23 cellular contexts compared by ENCODE assay signal in the genomic region with DNA sequence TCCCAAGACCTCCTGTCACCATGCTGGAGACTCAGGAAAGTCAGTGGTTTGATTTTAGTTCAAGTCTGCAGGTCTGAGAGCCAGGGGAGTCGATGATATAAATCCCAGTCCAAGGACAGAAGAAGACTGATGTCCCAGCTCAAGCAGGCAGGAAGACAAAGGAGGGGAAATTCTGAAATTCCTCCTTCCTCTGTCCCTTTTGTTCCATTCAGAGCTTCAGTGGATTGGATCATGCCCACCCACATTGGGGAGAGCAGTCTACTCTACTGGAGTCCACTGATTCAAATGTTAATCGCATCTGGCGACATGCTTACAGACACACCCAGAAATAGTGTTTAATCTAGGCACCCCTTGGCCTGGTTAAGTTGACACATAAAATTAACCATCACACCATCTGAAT.
"Had no signal": no experiment of that assay in that cellular context is flagged by ENCODE, and none has a peak within 500 bp of the region (broad histone marks: within the 10 kb centered on the region; RNA-seq: fewer than 3 reads in every experiment).

No MANE protein-coding gene starts in this region.

- H3K9me3 Mint-ChIP-seq: dendritic cell treated with granulocyte-macrophage colony-stimulating factor and Interleukin-4, amounts not matched to agents 40 ng/mL and 50 ng/mL, for 4 days; effector memory CD8-positive, alpha-beta T cell; mesothelial cell of epicardium; natural killer cell treated with Interleukin-12 subunit alpha and Interleukin-12 subunit beta and Interleukin-15 and Interleukin-18, amount 100 ng/mL, for 72 hours; stimulated activated naive B cell treated with anti-CD40 and anti-IgM and Interleukin-4, amounts not matched to agents 10 μg/mL and 1 μg/mL and 100 μg/mL, for 72 hours; stimulated activated naive CD8-positive, alpha-beta T cell treated with anti-CD3 and anti-CD28 coated beads, Interleukin-15, amount 100 ng/mL, for 72 hours had no signal

- H3K27ac ChIP-seq: epithelial cell of prostate, esophagus muscularis mucosa, gastrocnemius medialis, parathyroid adenoma, prostate gland, right lobe of liver, spleen, testis, tibial nerve, upper lobe of right lung, vagina had no signal

- DNase-seq: effector memory CD8-positive, alpha-beta T cell; gastrocnemius medialis; kidney glomerular epithelial cell; mammary epithelial cell; retina; right lobe of liver; spleen; stimulated activated CD4-positive, alpha-beta T cell treated with anti-CD3 and anti-CD28 coated beads, Interleukin-2, amount 100 ng/mL, for 24 hours; stimulated activated CD4-positive, alpha-beta T cell treated with anti-CD3 and anti-CD28 coated beads, Interleukin-4, amount 100 ng/mL, for 4 hours; stimulated activated naive B cell treated with anti-CD40 and anti-IgM and Interleukin-4, amounts not matched to agents 10 μg/mL and 1 μg/mL and 100 μg/mL, for 72 hours; stimulated activated naive CD8-positive, alpha-beta T cell treated with anti-CD3 and anti-CD28 coated beads, Interleukin-15, amount 100 ng/mL, for 72 hours; testis; upper lobe of right lung had no signal

- H3K36me3 Mint-ChIP-seq: mesothelial cell of epicardium; natural killer cell treated with Interleukin-12 subunit alpha and Interleukin-12 subunit beta and Interleukin-15 and Interleukin-18, amount 100 ng/mL, for 72 hours; stimulated activated naive B cell treated with anti-CD40 and anti-IgM and Interleukin-4, amounts not matched to agents 10 μg/mL and 1 μg/mL and 100 μg/mL, for 72 hours had no signal

- H3K4me1 ChIP-seq: gastrocnemius medialis, parathyroid adenoma, prostate gland, testis had no signal

- H3K36me3 ChIP-seq: esophagus muscularis mucosa, gastrocnemius medialis, prostate gland, right lobe of liver, spleen, tibial nerve, upper lobe of right lung, vagina had no signal

- ATAC-seq: effector memory CD8-positive, alpha-beta T cell; gastrocnemius medialis; left lobe of liver; natural killer cell treated with Interleukin-12 subunit alpha and Interleukin-12 subunit beta and Interleukin-15 and Interleukin-18, amount 100 ng/mL, for 72 hours; stimulated activated naive B cell treated with anti-CD40 and anti-IgM and Interleukin-4, amounts not matched to agents 10 μg/mL and 1 μg/mL and 100 μg/mL, for 72 hours; stimulated activated naive CD8-positive, alpha-beta T cell treated with anti-CD3 and anti-CD28 coated beads, Interleukin-15, amount 100 ng/mL, for 72 hours; upper lobe of right lung had no signal

- H3K4me3 Mint-ChIP-seq: dendritic cell treated with granulocyte-macrophage colony-stimulating factor and Interleukin-4, amounts not matched to agents 40 ng/mL and 50 ng/mL, for 4 days; effector memory CD8-positive, alpha-beta T cell; mesothelial cell of epicardium; natural killer cell treated with Interleukin-12 subunit alpha and Interleukin-12 subunit beta and Interleukin-15 and Interleukin-18, amount 100 ng/mL, for 72 hours; stimulated activated naive B cell treated with anti-CD40 and anti-IgM and Interleukin-4, amounts not matched to agents 10 μg/mL and 1 μg/mL and 100 μg/mL, for 72 hours; stimulated activated naive CD8-positive, alpha-beta T cell treated with anti-CD3 and anti-CD28 coated beads, Interleukin-15, amount 100 ng/mL, for 72 hours had no signal

- H3K9ac ChIP-seq: parathyroid adenoma had no signal

- H3K27ac Mint-ChIP-seq: dendritic cell treated with granulocyte-macrophage colony-stimulating factor and Interleukin-4, amounts not matched to agents 40 ng/mL and 50 ng/mL, for 4 days; effector memory CD8-positive, alpha-beta T cell; mesothelial cell of epicardium; natural killer cell treated with Interleukin-12 subunit alpha and Interleukin-12 subunit beta and Interleukin-15 and Interleukin-18, amount 100 ng/mL, for 72 hours; stimulated activated naive B cell treated with anti-CD40 and anti-IgM and Interleukin-4, amounts not matched to agents 10 μg/mL and 1 μg/mL and 100 μg/mL, for 72 hours; stimulated activated naive CD8-positive, alpha-beta T cell treated with anti-CD3 and anti-CD28 coated beads, Interleukin-15, amount 100 ng/mL, for 72 hours had no signal

- H3K79me2 ChIP-seq: parathyroid adenoma had no signal

- H3K4me3 ChIP-seq: esophagus muscularis mucosa, gastrocnemius medialis, prostate gland, right lobe of liver, spleen, testis, tibial nerve, upper lobe of right lung, vagina had no signal

- H3K27me3 ChIP-seq: esophagus muscularis mucosa, gastrocnemius medialis, right lobe of liver, testis, tibial nerve, upper lobe of right lung, vagina had no signal
